In the genomic region with DNA sequence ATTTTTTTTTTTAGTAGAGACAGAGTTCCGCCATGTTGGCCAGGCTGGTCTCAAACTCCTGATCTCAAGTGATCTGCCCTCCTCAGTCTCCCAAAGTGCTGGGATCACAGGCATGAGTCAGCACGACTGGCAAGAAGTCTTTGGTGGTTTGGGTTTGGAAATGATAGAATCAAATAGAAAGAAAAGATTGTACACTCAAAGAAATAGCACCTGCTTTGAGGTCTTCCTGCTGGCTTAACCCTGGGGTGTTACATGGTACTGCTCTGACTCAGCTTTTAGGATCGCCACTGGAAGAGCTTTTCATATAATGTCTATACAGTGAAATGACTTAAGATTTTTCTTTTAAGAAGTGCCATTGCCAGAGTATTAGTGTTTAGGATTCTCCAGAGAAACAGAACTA, we compare ENCODE assay signal across 11 cellular contexts. TPM values are rescaled to one million over a fixed set of nuclear protein-coding genes. Genes with fewer than 3 reads are reported as not detected.
DNase-seq lines count a peak whose midpoint lies in the region; ATAC-seq and TF ChIP-seq lines count a peak whose summit lies in the region.
"Had no signal": no experiment of that assay in that cellular context is flagged by ENCODE, and none has a peak within 500 bp of the region (broad histone marks: within the 10 kb centered on the region; RNA-seq: fewer than 3 reads in every experiment).

No MANE protein-coding gene starts in this region.

- peaks cover 29% of the 10 kb centered on the region for H3K27me3 Mint-ChIP-seq in type B pancreatic cell

- peak overlapping the region; percentile 74 for H3K4me2 ChIP-seq in mammary epithelial cell (ENCODE audit: insufficient read depth, low read depth, low read length)
- H3K4me2 ChIP-seq: PC-9 had no signal

- ATAC-seq in right lobe of liver = no peak

- H3K4me3 Mint-ChIP-seq in type B pancreatic cell = no peak overlapping the region
- H3K4me3 Mint-ChIP-seq: mesothelial cell of epicardium had no signal

- H3K4me1 Mint-ChIP-seq in type B pancreatic cell (ENCODE audit: unreplicated experiment) = peaks cover 26% of the 10 kb centered on the region

- CTCF ChIA-PET in mammary epithelial cell (lab: Charles Lee; ENCODE audit: low non-redundant PET) = no interaction called here

- no peak for TF ChIP-seq POLR2A in right lobe of liver (IDR thresholded peaks at IDR 0.05)

- H3K9me3 ChIP-seq in mammary epithelial cell (replicated peaks; ENCODE audit: insufficient read depth, low read length) = no peaks in the 10 kb centered on the region
- H3K9me3 ChIP-seq in iPS-20b (ENCODE audit: insufficient read depth, low read depth, low read length) = no peaks in the 10 kb centered on the region
- H3K9me3 ChIP-seq in stomach smooth muscle (ENCODE audit: control insufficient read depth in 2 of 2, low read length in 2 of 2) = no peaks in the 10 kb centered on the region
- H3K9me3 ChIP-seq in right lobe of liver = no peaks in the 10 kb centered on the region

- H3K4me3 ChIP-seq in mammary epithelial cell (replicated peaks in 1 of 3; ENCODE audit: insufficient read depth in 1 of 3, low read depth in 2 of 3, low read length in 3 of 3) (no peak overlapping the region), iPS-20b (ENCODE audit: low read length) (no peak overlapping the region), stomach smooth muscle (ENCODE audit: low read length in 2 of 2) (peak overlapping the region; percentile 37 to 71), right lobe of liver (no peak overlapping the region)
- H3K4me3 ChIP-seq: PC-9 had no signal

- dilution Hi-C loops in mammary epithelial cell (cut with HindIII; ENCODE audit: low sequenced_read_pairs) = no loop called here

- intact Hi-C loops in mammary epithelial cell (cut with micrococcal nuclease) = no loop called here
- intact Hi-C loops in right lobe of liver (cut with DNase I) = no loop called here

- H3K9ac ChIP-seq in mammary epithelial cell (ENCODE audit: insufficient read depth, low read length) (no peak overlapping the region), iPS-20b (ENCODE audit: low read depth, low read length) (peak overlapping the region; percentile 8; the same call in 1 of the 2 replicates), stomach smooth muscle (ENCODE audit: low read length in 2 of 2) (no peak overlapping the region)

- no peaks in the 10 kb centered on the region for H4K20me1 ChIP-seq in mammary epithelial cell (ENCODE audit: insufficient read depth, low read length)

- H3K9me3 Mint-ChIP-seq in type B pancreatic cell = no peaks in the 10 kb centered on the region
- H3K9me3 Mint-ChIP-seq: mesothelial cell of epicardium had no signal

- WGBS in mammary epithelial cell (ENCODE audit: low coverage, missing lambda C conversion rate) = 31% methylated on average over 3 of the region's 3 CpGs
- WGBS in right lobe of liver (ENCODE audit: insufficient coverage, low coverage, low lambda C conversion rate, missing lambda C conversion rate) = 75% methylated on average over 3 of the region's 3 CpGs

- no TSS peak for BruUV-seq in mammary epithelial cell (replicated peaks; lab: Mats Ljungman, UMichigan)

- H2AFZ ChIP-seq in mammary epithelial cell (ENCODE audit: low read depth, low read length) = peak overlapping the region; percentile 95
- H2AFZ ChIP-seq: PC-9 had no signal

- in situ Hi-C loops in mammary epithelial cell (cut with MboI; ENCODE audit: low sequenced_read_pairs in 2 of 2) (no loop called here), GM13976 (cut with MboI; ENCODE audit: low sequenced_read_pairs, unreplicated experiment) (no loop called here)

- H3K4me1 ChIP-seq in mammary epithelial cell (ENCODE audit: insufficient read depth, low read length) (peaks cover 32% of the 10 kb centered on the region), iPS-20b (ENCODE audit: insufficient read depth, low read length) (peaks cover 20% of the 10 kb centered on the region), stomach smooth muscle (ENCODE audit: control insufficient read depth, insufficient read depth, low read length) (peaks cover 54% of the 10 kb centered on the region), right lobe of liver (no peaks in the 10 kb centered on the region)

- H3K27ac ChIP-seq in mammary epithelial cell (ENCODE audit: insufficient read depth, low read depth, low read length) (peak overlapping the region; percentile 76), iPS-20b (ENCODE audit: low read length) (no peak overlapping the region), stomach smooth muscle (ENCODE audit: low read length) (peak overlapping the region; percentile 92), right lobe of liver (no peak overlapping the region)
- H3K27ac ChIP-seq: PC-9 had no signal

- H3K36me3 Mint-ChIP-seq in type B pancreatic cell = peaks cover 3% of the 10 kb centered on the region

- TF ChIP-seq CTCF in mammary epithelial cell (conservative IDR thresholded peaks at IDR 0.05 in 1 of 2, IDR thresholded peaks at IDR 0.05 in 1 of 2; ENCODE audit: extremely low read depth in 1 of 2, insufficient read depth in 1 of 2, low read depth in 1 of 2, low read length in 2 of 2) (no peak), right lobe of liver (IDR thresholded peaks at IDR 0.05) (no peak), type B pancreatic cell (conservative IDR thresholded peaks at IDR 0.05) (no peak), GM13976 (IDR thresholded peaks at IDR 0.05; ENCODE audit: borderline replicate concordance, control extremely low read depth, extremely low read depth, insufficient read depth, missing control alignments) (no peak)

- DNase-seq in RPMI7951 (ENCODE audit: low read depth) = peak; percentile 90
- DNase-seq in mammary epithelial cell = peak; percentile 77
- DNase-seq in right lobe of liver = no peak
- DNase-seq in type B pancreatic cell (ENCODE audit: extremely low spot score, unreplicated experiment) = no peak
- no peak for DNase-seq in GM13976 (ENCODE audit: low spot score)
- no peak for DNase-seq in HuH-7 (ENCODE audit: low spot score)
- DNase-seq: anterior cingulate cortex, PC-9 had no signal

- no peaks in the 10 kb centered on the region for H3K79me2 ChIP-seq in mammary epithelial cell (ENCODE audit: insufficient read depth, low read length)

- H3K36me3 ChIP-seq in mammary epithelial cell (ENCODE audit: insufficient read depth, low read length) = no peaks in the 10 kb centered on the region
- no peaks in the 10 kb centered on the region for H3K36me3 ChIP-seq in iPS-20b (ENCODE audit: insufficient read depth, low read depth, low read length)
- no peaks in the 10 kb centered on the region for H3K36me3 ChIP-seq in stomach smooth muscle (ENCODE audit: control insufficient read depth in 2 of 2, insufficient read depth in 2 of 2, low read length in 2 of 2)
- H3K36me3 ChIP-seq in right lobe of liver = no peaks in the 10 kb centered on the region

- H3K27me3 ChIP-seq in mammary epithelial cell (ENCODE audit: insufficient read depth, low read length) (no peaks in the 10 kb centered on the region), iPS-20b (ENCODE audit: insufficient read depth, low read length) (peaks cover 3% of the 10 kb centered on the region), stomach smooth muscle (ENCODE audit: control insufficient read depth in 1 of 2, insufficient read depth in 2 of 2, low read length in 2 of 2) (no peaks in the 10 kb centered on the region), right lobe of liver (peaks cover 0 to 6% of the 10 kb centered on the region in 2 donors)

- H3K27ac Mint-ChIP-seq in type B pancreatic cell = no peak overlapping the region
- H3K27ac Mint-ChIP-seq: mesothelial cell of epicardium had no signal

RNA-seq across cellular contexts. Expression of a gene that starts 50.2 kb away (rescaled TPM):
- 49.1 and 51.9 TPM in 2 replicates for total RNA-seq in RPMI7951 (2014; rRNA removed; shearing (Covaris generic))
- total RNA-seq in mammary epithelial cell (10 to 100 TPM; 19.8 to 40.7 TPM), right lobe of liver (1 to 10 TPM in 5 of 6 experiments, under 1 TPM in 1; 0.86 to 2.5 (median 1.6) TPM), type B pancreatic cell (ENCODE audit: low replicate concordance) (6.3 and 50.3 TPM in 2 replicates)
- polyA plus RNA-seq in mammary epithelial cell = 5.8 TPM
- polyA minus RNA-seq in mammary epithelial cell = 45.0 TPM
- total RNA-seq: PC-9 had no signal

Comparison
In these comparisons a context has a peak if more than half of its experiments do, and no peak if none do; other contexts are left out.
1. DNase-seq: peak in RPMI7951 (single experiment) and mammary epithelial cell (single experiment); none in right lobe of liver (0 of 3), type B pancreatic cell (single experiment), GM13976 (single experiment) and HuH-7 (single experiment).
2. H3K27ac ChIP-seq: peak in mammary epithelial cell (single experiment) and stomach smooth muscle (single experiment); none in iPS-20b (single experiment) and right lobe of liver (0 of 3).
3. H3K4me3 ChIP-seq: peak in stomach smooth muscle (2 of 2); none in mammary epithelial cell (0 of 3), iPS-20b (single experiment) and right lobe of liver (0 of 3).